Comparison of ENCODE assay signal across 9 cellular contexts in the genomic region with DNA sequence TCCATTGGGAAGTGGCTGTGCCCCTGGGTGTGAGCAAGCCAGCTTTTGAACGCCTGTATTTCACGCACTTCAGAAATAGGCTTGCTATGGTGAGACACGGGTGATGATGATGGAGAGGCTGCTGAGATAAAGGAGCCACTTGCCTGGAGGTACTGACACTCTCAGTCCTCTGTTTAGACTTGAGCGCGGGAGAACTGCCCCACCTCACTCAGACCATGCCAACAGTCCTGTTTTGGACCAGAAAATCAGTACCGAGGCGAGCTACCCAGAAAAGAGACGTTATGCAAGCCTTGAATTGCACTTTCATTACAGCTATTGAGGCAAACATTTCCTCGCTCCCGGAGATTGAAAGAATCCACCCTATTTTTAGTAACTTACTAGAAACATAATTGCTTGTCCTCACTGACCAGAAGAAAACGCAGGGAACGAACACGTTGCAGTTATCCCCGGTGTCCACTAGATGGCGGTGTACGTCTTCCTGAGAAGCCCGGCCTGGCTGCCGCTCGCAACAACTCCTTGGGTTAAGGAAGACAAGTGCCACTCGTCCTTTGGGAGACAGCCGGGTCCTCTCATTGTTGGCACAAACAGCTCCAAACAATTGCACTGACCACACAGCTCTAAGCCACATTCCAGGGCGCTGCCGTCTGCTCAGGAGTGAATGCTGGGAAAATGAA.
DNase-seq lines count a peak whose midpoint lies in the region; ATAC-seq, FAIRE-seq and TF ChIP-seq lines count a peak whose summit lies in the region.
"Had no signal": no experiment of that assay in that cellular context is flagged by ENCODE, and none has a peak within 500 bp of the region (broad histone marks: within the 10 kb centered on the region; RNA-seq: fewer than 3 reads in every experiment).

No MANE protein-coding gene starts in this region.

- H3K27me3 ChIP-seq in Karpas-422 (ENCODE audit: low read length) (no peaks in the 10 kb centered on the region), RWPE2 (ENCODE audit: insufficient read depth, poor library complexity, severe bottlenecking) (peaks cover 9% of the 10 kb centered on the region)

- H3K27ac ChIP-seq in Karpas-422 (ENCODE audit: low read length) (no peak overlapping the region), RWPE2 (ENCODE audit: poor library complexity, severe bottlenecking) (no peak overlapping the region)
- H3K27ac ChIP-seq: skin epidermis had no signal

- no peaks in the 10 kb centered on the region for H3K79me2 ChIP-seq in Karpas-422 (ENCODE audit: low read length)

- H3K4me2 ChIP-seq in Karpas-422 (ENCODE audit: low read depth, low read length, poor library complexity, severe bottlenecking), result no peak overlapping the region

- TF ChIP-seq CTCF in RWPE2 (IDR thresholded peaks at IDR 0.05; ENCODE audit: poor library complexity, severe bottlenecking), result peak; percentile 89

- H3K4me1 ChIP-seq in Karpas-422 (ENCODE audit: low read length) (no peaks in the 10 kb centered on the region), RWPE2 (ENCODE audit: insufficient read depth, poor library complexity, severe bottlenecking) (no peaks in the 10 kb centered on the region)

- H3K9ac ChIP-seq in Karpas-422 (ENCODE audit: low read length), result no peak overlapping the region

- DNase-seq in DMS 273 treated with DMSO at 0.1 percent for 48 hours (lab: John Stamatoyannopoulos, UW) (peak; percentile 32), Karpas-422 (peak; percentile 90), RWPE2 (ENCODE audit: low spot score) (peak; percentile 66), frontal cortex (ENCODE audit: low spot score in 2 of 2) (peak; percentile 76 to 84), non-pigmented ciliary epithelial cell (ENCODE audit: low read depth) (peak; percentile 61), superior temporal gyrus (ENCODE audit: extremely low spot score) (peak; percentile 95)
- DNase-seq in activated effector memory CD4-positive, alpha-beta T cell treated with anti-CD3 and anti-CD28 coated beads, Interleukin-2, amount 50 U/mL, for 16 hours, result peak; percentile 84

- H4K20me1 ChIP-seq in Karpas-422 (ENCODE audit: insufficient read depth, low read depth, low read length), result no peaks in the 10 kb centered on the region

- no peak overlapping the region for H2AFZ ChIP-seq in Karpas-422 (ENCODE audit: low read length)

- H3K9me3 ChIP-seq in Karpas-422 (ENCODE audit: low read length) (no peaks in the 10 kb centered on the region), RWPE2 (ENCODE audit: severe bottlenecking) (no peaks in the 10 kb centered on the region)

- no peaks in the 10 kb centered on the region for H3K9me2 ChIP-seq in Karpas-422 (replicated peaks; ENCODE audit: insufficient read depth, low read length)

- H3K4me3 ChIP-seq in Karpas-422 (ENCODE audit: low read length) (no peak overlapping the region), RWPE2 (ENCODE audit: severe bottlenecking) (no peak overlapping the region)
- H3K4me3 ChIP-seq: skin epidermis had no signal

- FAIRE-seq in frontal cortex (lab: Jason Lieb, UNC), result peak; percentile 3

- ATAC-seq in GM21737 (IDR thresholded peaks at IDR 0.05; ENCODE audit: unreplicated experiment) (peak; percentile 83), RWPE2 (ENCODE audit: low read depth) (peak; percentile 66)

- no peaks in the 10 kb centered on the region for H3K36me3 ChIP-seq in Karpas-422 (ENCODE audit: insufficient read depth, low read length)
- no peaks in the 10 kb centered on the region for H3K36me3 ChIP-seq in RWPE2 (ENCODE audit: low read depth)

Comparison
In these comparisons a context has a peak if more than half of its experiments do, and no peak if none do; other contexts are left out.
1. DNase-seq: peak in every context shown above with its lines; median percentile 95 in superior temporal gyrus; 90 in Karpas-422; 84 in activated effector memory CD4-positive, alpha-beta T cell treated with anti-CD3 and anti-CD28 coated beads, Interleukin-2, amount 50 U/mL, for 16 hours; 80 in frontal cortex; 66 in RWPE2; 61 in non-pigmented ciliary epithelial cell; 32 in DMS 273 treated with DMSO at 0.1 percent for 48 hours.